Comparison of ENCODE assay signal across 10 cellular contexts in genomic region chr18:59921384-59921891, GRCh38. TPM values are rescaled to one million over a fixed set of nuclear protein-coding genes. Genes with fewer than 3 reads are reported as not detected.
A peak's percentile ranks its signal among the peaks of the same experiment; 100 is the strongest.
DNase-seq lines count a peak whose midpoint lies in the region; ATAC-seq and FAIRE-seq lines count a peak whose summit lies in the region.
"Had no signal": no experiment of that assay in that cellular context is flagged by ENCODE, and none has a peak within 500 bp of the region (broad histone marks: within the 10 kb centered on the region; RNA-seq: fewer than 3 reads in every experiment).

No MANE protein-coding gene starts in this region.

- peak overlapping the region; percentile 5 to 50 for H3K4me3 Mint-ChIP-seq in activated T-cell treated with anti-CD3 and anti-CD28 coated beads, Interleukin-2, amount 50 U/mL, for 72 hours
- H3K4me3 Mint-ChIP-seq: dendritic cell treated with granulocyte-macrophage colony-stimulating factor and Interleukin-4, amounts not matched to agents 40 ng/mL and 50 ng/mL, for 4 days had no signal

- H3K27ac Mint-ChIP-seq in activated T-cell treated with anti-CD3 and anti-CD28 coated beads, Interleukin-2, amount 50 U/mL, for 72 hours, result peak overlapping the region; percentile 8
- H3K27ac Mint-ChIP-seq: dendritic cell treated with granulocyte-macrophage colony-stimulating factor and Interleukin-4, amounts not matched to agents 40 ng/mL and 50 ng/mL, for 4 days had no signal

- peak; percentile 84 to 89 for ATAC-seq in activated T-cell treated with anti-CD3 and anti-CD28 coated beads, Interleukin-2, amount 50 U/mL, for 72 hours (replicated peaks in 1 of 2)

- no peaks in the 10 kb centered on the region for H3K36me3 Mint-ChIP-seq in activated T-cell treated with anti-CD3 and anti-CD28 coated beads, Interleukin-2, amount 50 U/mL, for 72 hours (ENCODE audit: insufficient read depth in 2 of 2)

- peak; percentile 34 for DNase-seq in stimulated activated naive CD4-positive, alpha-beta T cell treated with Interleukin-2 at 50 U/mL for 16 hours (lab: John Stamatoyannopoulos, UW)
- DNase-seq in stimulated activated naive CD4-positive, alpha-beta T cell (lab: John Stamatoyannopoulos, UW), result no peak
- DNase-seq in HT1080 (ENCODE audit: low read depth) (peak; percentile 60), urothelium cell line (ENCODE audit: low spot score) (peak; percentile 7), C1 segment of cervical spinal cord (lab: John Stamatoyannopoulos, UW) (no peak), NCI-H2171 (lab: John Stamatoyannopoulos, UW) (no peak), DMS114 treated with DMSO at 0.1 percent for 48 hours (lab: John Stamatoyannopoulos, UW; ENCODE audit: unreplicated experiment) (no peak)
- peak; percentile 71 to 82 for DNase-seq in activated T-cell treated with anti-CD3 and anti-CD28 coated beads, Interleukin-2, amount 50 U/mL, for 72 hours
- DNase-seq: NCI-H146 had no signal

- peaks cover 16% of the 10 kb centered on the region for H3K27me3 Mint-ChIP-seq in activated T-cell treated with anti-CD3 and anti-CD28 coated beads, Interleukin-2, amount 50 U/mL, for 72 hours (ENCODE audit: low read depth)

- no peaks in the 10 kb centered on the region for H3K9me3 Mint-ChIP-seq in activated T-cell treated with anti-CD3 and anti-CD28 coated beads, Interleukin-2, amount 50 U/mL, for 72 hours
- H3K9me3 Mint-ChIP-seq: dendritic cell treated with granulocyte-macrophage colony-stimulating factor and Interleukin-4, amounts not matched to agents 40 ng/mL and 50 ng/mL, for 4 days had no signal

- FAIRE-seq in urothelium cell line (lab: Jason Lieb, UNC), result no peak

- peaks cover 67% of the 10 kb centered on the region for H3K4me1 Mint-ChIP-seq in activated T-cell treated with anti-CD3 and anti-CD28 coated beads, Interleukin-2, amount 50 U/mL, for 72 hours (ENCODE audit: low read depth)

RNA-seq across cellular contexts. Expression of gene PMAIP1, which starts 21.6 kb away (rescaled TPM):
- total RNA-seq in HT1080 (2014; rRNA removed; shearing (Covaris generic)), result 34.9 and 39.8 TPM in 2 replicates
- polyA plus RNA-seq in HT1080 (2015; cell fraction: cytosol; rRNA removed), result 88.5 and 105 TPM in 2 replicates
- 56.6 and 67.8 TPM in 2 replicates for polyA plus RNA-seq in HT1080 (2015; cell fraction: nucleus; rRNA removed)
- total RNA-seq in activated T-cell treated with anti-CD3 and anti-CD28 coated beads, Interleukin-2, amount 50 U/mL, for 72 hours, result 100 to 1,000 TPM in 1 of 2 donors, 10 to 100 TPM in 1; 96.5 to 155 TPM

Comparison
In these comparisons a context has a peak if more than half of its experiments do, and no peak if none do; other contexts are left out.
1. DNase-seq: peak in stimulated activated naive CD4-positive, alpha-beta T cell treated with Interleukin-2 at 50 U/mL for 16 hours (single experiment), HT1080 (single experiment), activated T-cell treated with anti-CD3 and anti-CD28 coated beads, Interleukin-2, amount 50 U/mL, for 72 hours (2 of 2) and urothelium cell line (single experiment); none in stimulated activated naive CD4-positive, alpha-beta T cell (0 of 6), C1 segment of cervical spinal cord (0 of 14), NCI-H2171 (single experiment) and DMS114 treated with DMSO at 0.1 percent for 48 hours (single experiment).